21 cellular contexts compared by ENCODE assay signal in genomic region chr3:128033102-128033501, GRCh38. TPM values are rescaled to one million over a fixed set of nuclear protein-coding genes. Genes with fewer than 3 reads are reported as not detected.
DNase-seq lines count a peak whose midpoint lies in the region; ATAC-seq and TF ChIP-seq lines count a peak whose summit lies in the region.
"Had no signal": no experiment of that assay in that cellular context is flagged by ENCODE, and none has a peak within 500 bp of the region (broad histone marks: within the 10 kb centered on the region; RNA-seq: fewer than 3 reads in every experiment).

No MANE protein-coding gene starts in this region.

- H3K36me3 Mint-ChIP-seq in activated CD4-positive, alpha-beta T cell treated with anti-CD3 and anti-CD28 coated beads, Interleukin-2, amount 10 ng/mL, durations not matched to agents 7 days and 5 days (ENCODE audit: low read depth): no peaks in the 10 kb centered on the region
- H3K36me3 Mint-ChIP-seq: CD4-positive, CD25-positive, alpha-beta regulatory T cell had no signal

- POLR2A ChIA-PET in activated CD4-positive, alpha-beta T cell treated with anti-CD3 and anti-CD28 coated beads, Interleukin-2, amount 10 ng/mL, durations not matched to agents 7 days and 5 days (lab: Charles Lee): no interaction called here

- H3K27ac Mint-ChIP-seq in activated CD4-positive, alpha-beta T cell treated with anti-CD3 and anti-CD28 coated beads, Interleukin-2, amount 10 ng/mL, durations not matched to agents 7 days and 5 days: no peak overlapping the region
- H3K27ac Mint-ChIP-seq: CD4-positive, CD25-positive, alpha-beta regulatory T cell; GM23338 had no signal

- peaks cover 4% of the 10 kb centered on the region; the same call in 1 of the 2 replicates for H3K27me3 ChIP-seq in GM23248 (replicated peaks; ENCODE audit: insufficient read depth)

- H2AFZ ChIP-seq in GM23248: no peak overlapping the region
- H2AFZ ChIP-seq: GM23338 had no signal

- in situ Hi-C loops in GM23248 (cut with MboI): no loop called here

- intact Hi-C loops in Right ventricle myocardium superior (cut with DNase I): no loop called here

- H3K4me3 ChIP-seq in GM23248 (no peak overlapping the region), epithelial cell of esophagus (ENCODE audit: low read length) (no peak overlapping the region)
- H3K4me3 ChIP-seq: GM23338, K562 had no signal

- no peaks in the 10 kb centered on the region for H4K20me1 ChIP-seq in GM23248 (ENCODE audit: insufficient read depth)

- CTCF ChIA-PET in activated CD4-positive, alpha-beta T cell treated with anti-CD3 and anti-CD28 coated beads, Interleukin-2, amount 10 ng/mL, durations not matched to agents 7 days and 5 days (lab: Charles Lee): no interaction called here

- no peak overlapping the region for H3K9ac ChIP-seq in GM23248
- H3K9ac ChIP-seq: SK-N-SH had no signal

- no peaks in the 10 kb centered on the region for H3K36me3 ChIP-seq in GM23248 (ENCODE audit: low read depth)

- no peaks in the 10 kb centered on the region for H3K9me3 Mint-ChIP-seq in activated CD4-positive, alpha-beta T cell treated with anti-CD3 and anti-CD28 coated beads, Interleukin-2, amount 10 ng/mL, durations not matched to agents 7 days and 5 days
- H3K9me3 Mint-ChIP-seq: CD4-positive, CD25-positive, alpha-beta regulatory T cell; GM23338 had no signal

- no peak for ATAC-seq in Right ventricle myocardium superior (ENCODE audit: poor library complexity)
- ATAC-seq: GM23338, HCT116, K562 had no signal

- H3K4me3 Mint-ChIP-seq in activated CD4-positive, alpha-beta T cell treated with anti-CD3 and anti-CD28 coated beads, Interleukin-2, amount 10 ng/mL, durations not matched to agents 7 days and 5 days: no peak overlapping the region
- H3K4me3 Mint-ChIP-seq: CD4-positive, CD25-positive, alpha-beta regulatory T cell; GM23338 had no signal

- no peaks in the 10 kb centered on the region for H3K9me3 ChIP-seq in GM23248 (ENCODE audit: low read depth)
- H3K9me3 ChIP-seq: SK-N-SH had no signal

- no peak overlapping the region for H3K27ac ChIP-seq in GM23248

- no peaks in the 10 kb centered on the region for H3K9me2 ChIP-seq in GM23248 (ENCODE audit: insufficient read depth)
- H3K9me2 ChIP-seq: SK-N-SH had no signal

- TF ChIP-seq CTCF in epithelial cell of esophagus (IDR thresholded peaks at IDR 0.05; ENCODE audit: insufficient read depth, low read depth, low read length, missing control alignments): no peak

- no peaks in the 10 kb centered on the region for H3K4me1 ChIP-seq in GM23248 (ENCODE audit: insufficient read depth)

- H3K79me2 ChIP-seq in GM23248 (ENCODE audit: insufficient read depth): no peaks in the 10 kb centered on the region

- peak; percentile 34 for DNase-seq in GM23248
- DNase-seq in NCI-H226: peak; percentile 19
- peak; percentile 87 for DNase-seq in epithelial cell of esophagus (ENCODE audit: low read depth)
- peak; percentile 90 for DNase-seq in renal cortical epithelial cell (ENCODE audit: low read depth)
- no peak for DNase-seq in SIG-M5 (lab: John Stamatoyannopoulos, UW)
- no peak for DNase-seq in Right ventricle myocardium superior
- no peak for DNase-seq in activated CD4-positive, alpha-beta T cell treated with anti-CD3 and anti-CD28 coated beads, Interleukin-2, amount 10 ng/mL, durations not matched to agents 7 days and 5 days
- DNase-seq: CD4-positive, CD25-positive, alpha-beta regulatory T cell; MV-4-11; NCI-H1105 treated with DMSO at 0.1 percent for 48 hours; NCI-H1694 treated with DMSO at 0.1 percent for 48 hours; NCI-H2081 treated with DMSO at 0.1 percent for 48 hours; NCI-H2171 treated with DMSO at 0.1 percent for 48 hours; NCI-H446 treated with DMSO at 0.1 percent for 48 hours; NCI-H526 treated with DMSO at 0.1 percent for 48 hours; OCI-M1; SHP77 treated with DMSO at 0.1 percent for 48 hours; SK-N-SH had no signal

- no peaks in the 10 kb centered on the region for H3F3A ChIP-seq in GM23248 (ENCODE audit: insufficient read depth)

- H3K27me3 Mint-ChIP-seq in activated CD4-positive, alpha-beta T cell treated with anti-CD3 and anti-CD28 coated beads, Interleukin-2, amount 10 ng/mL, durations not matched to agents 7 days and 5 days: peaks cover 10% of the 10 kb centered on the region

- H3K4me1 Mint-ChIP-seq in activated CD4-positive, alpha-beta T cell treated with anti-CD3 and anti-CD28 coated beads, Interleukin-2, amount 10 ng/mL, durations not matched to agents 7 days and 5 days: no peaks in the 10 kb centered on the region
- H3K4me1 Mint-ChIP-seq: CD4-positive, CD25-positive, alpha-beta regulatory T cell; GM23338 had no signal

- no peak overlapping the region for H3K4me2 ChIP-seq in GM23248 (ENCODE audit: unreplicated experiment)
- H3K4me2 ChIP-seq: GM23338, SK-N-SH had no signal

RNA-seq across cellular contexts. Expression of gene SEC61A1, which starts 19.1 kb away (rescaled TPM):
- 477 and 510 TPM in 2 replicates for total RNA-seq in GM23248 (2014; rRNA removed; shearing (Covaris generic))
- 362 and 387 TPM in 2 replicates for polyA plus RNA-seq in GM23248 (2016; fragmentation: Nextera tagmentation; extraction: Ambion mirVana)
- total RNA-seq in renal cortical epithelial cell (244 and 294 TPM in 2 replicates), Right ventricle myocardium superior (54.7 TPM)
- 100 to 1,000 TPM; 159 to 167 TPM for total RNA-seq in activated CD4-positive, alpha-beta T cell treated with anti-CD3 and anti-CD28 coated beads, Interleukin-2, amount 10 ng/mL, durations not matched to agents 7 days and 5 days

Comparison
In these comparisons a context has a peak if more than half of its experiments do, and no peak if none do; other contexts are left out.
1. DNase-seq: peak in GM23248 (single experiment), NCI-H226 (single experiment), epithelial cell of esophagus (single experiment) and renal cortical epithelial cell (single experiment); none in SIG-M5 (single experiment), Right ventricle myocardium superior (single experiment) and activated CD4-positive, alpha-beta T cell treated with anti-CD3 and anti-CD28 coated beads, Interleukin-2, amount 10 ng/mL, durations not matched to agents 7 days and 5 days (single experiment).